Comparison of ENCODE assay signal across 8 cellular contexts in the genomic region with DNA sequence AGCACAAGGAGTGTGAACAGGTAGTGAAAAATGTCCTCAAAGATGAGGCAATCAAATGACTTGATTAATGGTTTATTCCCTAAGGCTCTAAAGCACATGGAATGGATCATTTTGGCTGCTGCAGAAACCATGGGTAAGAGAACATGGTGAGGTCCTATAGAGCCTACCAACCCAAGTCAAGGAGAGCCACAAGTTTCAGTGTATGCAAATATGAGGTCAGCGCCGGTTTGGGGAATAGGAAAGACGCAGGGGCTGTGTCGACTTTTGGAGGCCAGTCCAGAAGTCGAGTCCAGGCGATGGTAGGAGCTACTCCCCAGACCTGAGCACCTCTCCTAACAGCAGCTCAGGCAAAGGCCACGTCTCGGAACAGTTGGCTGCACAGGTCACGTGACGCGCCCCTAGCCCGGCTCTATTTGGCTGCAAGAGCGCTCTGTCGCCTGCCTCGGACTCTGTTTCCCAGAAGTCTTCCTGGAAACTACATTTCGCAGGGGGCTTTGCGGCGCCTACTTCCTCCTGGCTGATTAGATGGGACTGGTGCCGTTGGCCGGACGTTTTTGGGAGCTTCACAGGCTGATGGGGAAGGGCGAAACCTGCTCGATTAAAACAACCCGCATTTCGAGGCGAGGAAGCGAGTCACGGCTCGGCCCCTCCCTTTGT.
DNase-seq lines count a peak whose midpoint lies in the region; ATAC-seq, FAIRE-seq and TF ChIP-seq lines count a peak whose summit lies in the region.

No MANE protein-coding gene starts in this region.

- no TSS peak for BruUV-seq in endothelial cell of umbilical vein (replicated peaks; lab: Mats Ljungman, UMichigan)

- H3K4me3 ChIP-seq in endothelial cell of umbilical vein (replicated peaks in 1 of 3; ENCODE audit: insufficient read depth in 1 of 3, low read depth in 1 of 3, low read length in 3 of 3), result peak overlapping the region; percentile 57 to 78 (median 67)

- H3K9me3 ChIP-seq in endothelial cell of umbilical vein (replicated peaks; ENCODE audit: control insufficient read depth, insufficient read depth, low read length), result no peaks in the 10 kb centered on the region

- no peak overlapping the region for H3K27ac ChIP-seq in endothelial cell of umbilical vein (ENCODE audit: insufficient read depth, low read depth, low read length)

- no peaks in the 10 kb centered on the region for H3K9me1 ChIP-seq in endothelial cell of umbilical vein (replicated peaks; ENCODE audit: control insufficient read depth, extremely low read depth, insufficient read depth, low read length)

- POLR2A ChIA-PET in endothelial cell of umbilical vein (lab: Charles Lee), result no interaction called here

- CTCF ChIA-PET in endothelial cell of umbilical vein (lab: Charles Lee), result interaction anchor here (0.6 to 2.1 kb wide), 7 partner anchors 9 to 1716 kb away, joined by 3 to 10 read pairs (median 4); partner anchors contain the start of gene CHD6

- FAIRE-seq in endothelial cell of umbilical vein (lab: Jason Lieb, UNC), result peak; percentile 78

- H3K27me3 ChIP-seq in endothelial cell of umbilical vein (ENCODE audit: control insufficient read depth in 2 of 2, insufficient read depth in 2 of 2, low read length in 2 of 2), result no peaks in the 10 kb centered on the region

- H4K20me1 ChIP-seq in endothelial cell of umbilical vein (replicated peaks; ENCODE audit: control insufficient read depth, extremely low read depth, insufficient read depth, low read length), result no peaks in the 10 kb centered on the region

- no peaks in the 10 kb centered on the region for H3K36me3 ChIP-seq in endothelial cell of umbilical vein (ENCODE audit: control insufficient read depth in 2 of 2, extremely low read depth in 1 of 2, insufficient read depth in 2 of 2, low read length in 2 of 2)

- dilution Hi-C loops in endothelial cell of umbilical vein (cut with MboI; ENCODE audit: extremely low pct_ligation_motif_present, low sequenced_read_pairs), result no loop called here

- peaks cover 8% of the 10 kb centered on the region for H3K4me1 ChIP-seq in endothelial cell of umbilical vein (ENCODE audit: control insufficient read depth, extremely low read depth, insufficient read depth, low read length)

- peak overlapping the region; percentile 71 for H3K4me2 ChIP-seq in endothelial cell of umbilical vein (ENCODE audit: insufficient read depth, low read length)

- H2AFZ ChIP-seq in endothelial cell of umbilical vein (ENCODE audit: low read depth, low read length), result peak overlapping the region; percentile 92

- TF ChIP-seq CTCF in endothelial cell of umbilical vein (IDR thresholded peaks at IDR 0.05; ENCODE audit: extremely low read depth in 1 of 2, insufficient read depth in 1 of 2, low read depth in 1 of 2, low read length in 2 of 2), result no peak

- ATAC-seq in GM19328 (IDR thresholded peaks at IDR 0.05; ENCODE audit: unreplicated experiment) (peak; percentile 41), HG03457 (IDR thresholded peaks at IDR 0.05; ENCODE audit: unreplicated experiment) (peak; percentile 32)

- peak overlapping the region; percentile 39 for H3K9ac ChIP-seq in endothelial cell of umbilical vein (replicated peaks; ENCODE audit: extremely low read depth, insufficient read depth, low read length)

- no peaks in the 10 kb centered on the region for H3K79me2 ChIP-seq in endothelial cell of umbilical vein (ENCODE audit: control insufficient read depth, insufficient read depth, low read length)

- intact Hi-C loops in endothelial cell of umbilical vein (cut with micrococcal nuclease), result loop anchor here (1.0 to 10.0 kb wide), 3 partner anchors 74 to 548 kb away; partner anchors contain the start of gene CHD6

- DNase-seq in AML-193 (lab: John Stamatoyannopoulos, UW) (peak; percentile 74 to 80), NCI-H82 (lab: John Stamatoyannopoulos, UW) (peak; percentile 96), endothelial cell of umbilical vein (ENCODE audit: low read depth, low spot score) (peak; percentile 67), midbrain (lab: John Stamatoyannopoulos, UW) (peak; percentile 82)
- DNase-seq in activated CD8-positive, alpha-beta memory T cell treated with anti-CD3 and anti-CD28 coated beads, Interleukin-2, amount 50 U/mL, for 48 hours, result peak; percentile 86
- peak; percentile 55 to 63 for DNase-seq in stimulated activated CD8-positive, alpha-beta memory T cell treated with anti-CD3 and anti-CD28 coated beads, Interleukin-15, amount 100 ng/mL, for 48 hours (ENCODE audit: low read depth in 2 of 2)

- TF ChIP-seq POLR2A in endothelial cell of umbilical vein (IDR thresholded peaks at IDR 0.05; ENCODE audit: low read depth, low read length), result no peak

TF ChIP-seq in endothelial cell of umbilical vein, 7 proteins besides CTCF, POLR2A, EP300 and RAD21:
- TF ChIP-seq FOS (IDR thresholded peaks at IDR 0.05; ENCODE audit: borderline replicate concordance, insufficient read depth, low read length), result no peak
- TF ChIP-seq, protein P1, sequence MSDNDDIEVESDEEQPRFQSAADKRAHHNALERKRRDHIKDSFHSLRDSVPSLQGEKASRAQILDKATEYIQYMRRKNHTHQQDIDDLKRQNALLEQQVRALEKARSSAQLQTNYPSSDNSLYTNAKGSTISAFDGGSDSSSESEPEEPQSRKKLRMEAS (IDR thresholded peaks at IDR 0.05; ENCODE audit: insufficient read depth, insufficient read length), result peak; percentile 49
- TF ChIP-seq POLR2AphosphoS5 (IDR thresholded peaks at IDR 0.05; ENCODE audit: insufficient read depth, low read depth, low read length), result no peak
